Comparison of ENCODE assay signal across 12 cellular contexts in the genomic region with DNA sequence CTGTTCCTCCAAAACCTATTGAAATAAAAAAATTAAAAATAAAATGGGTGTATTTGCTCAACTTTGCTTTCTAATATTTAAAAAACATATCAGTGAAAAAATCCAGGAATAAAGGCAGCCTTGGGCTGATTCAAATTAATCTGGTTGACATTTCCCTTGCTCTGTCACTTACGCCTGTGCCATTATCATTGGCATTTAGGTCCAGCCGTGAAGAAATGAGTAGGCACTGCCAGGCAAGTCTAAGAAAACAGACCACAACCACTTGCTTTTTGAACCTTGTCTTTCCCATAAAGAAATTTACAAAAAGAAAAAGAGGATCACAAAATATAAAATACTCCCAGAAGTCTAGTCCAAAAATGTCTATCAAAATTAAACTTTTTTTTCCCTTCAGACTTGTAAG.
"Had no signal": no experiment of that assay in that cellular context is flagged by ENCODE, and none has a peak within 500 bp of the region (broad histone marks: within the 10 kb centered on the region; RNA-seq: fewer than 3 reads in every experiment).

No MANE protein-coding gene starts in this region.

- ATAC-seq: body of pancreas, heart right ventricle had no signal

- H3K4me1 ChIP-seq: body of pancreas, right atrium auricular region, transverse colon had no signal

- H3K36me3 ChIP-seq: heart right ventricle, right atrium auricular region, transverse colon had no signal

- H3K36me3 Mint-ChIP-seq: naive B cell had no signal

- H3K27me3 ChIP-seq: body of pancreas, right atrium auricular region, transverse colon had no signal

- FAIRE-seq: frontal cortex, islet of Langerhans had no signal

- H3K9me3 ChIP-seq: body of pancreas, heart right ventricle, right atrium auricular region, transverse colon had no signal

- H3K27ac ChIP-seq: body of pancreas, coronary artery, heart right ventricle, right atrium auricular region, transverse colon had no signal

- H3K4me3 ChIP-seq: body of pancreas, coronary artery, heart right ventricle, right atrium auricular region, skin epidermis, transverse colon had no signal

- DNase-seq: body of pancreas; central memory CD4-positive, alpha-beta T cell; effector CD4-positive, alpha-beta T cell; heart right ventricle; naive B cell; substantia nigra; transverse colon had no signal
